Comparison of ENCODE assay signal across 22 cellular contexts in the genomic region with DNA sequence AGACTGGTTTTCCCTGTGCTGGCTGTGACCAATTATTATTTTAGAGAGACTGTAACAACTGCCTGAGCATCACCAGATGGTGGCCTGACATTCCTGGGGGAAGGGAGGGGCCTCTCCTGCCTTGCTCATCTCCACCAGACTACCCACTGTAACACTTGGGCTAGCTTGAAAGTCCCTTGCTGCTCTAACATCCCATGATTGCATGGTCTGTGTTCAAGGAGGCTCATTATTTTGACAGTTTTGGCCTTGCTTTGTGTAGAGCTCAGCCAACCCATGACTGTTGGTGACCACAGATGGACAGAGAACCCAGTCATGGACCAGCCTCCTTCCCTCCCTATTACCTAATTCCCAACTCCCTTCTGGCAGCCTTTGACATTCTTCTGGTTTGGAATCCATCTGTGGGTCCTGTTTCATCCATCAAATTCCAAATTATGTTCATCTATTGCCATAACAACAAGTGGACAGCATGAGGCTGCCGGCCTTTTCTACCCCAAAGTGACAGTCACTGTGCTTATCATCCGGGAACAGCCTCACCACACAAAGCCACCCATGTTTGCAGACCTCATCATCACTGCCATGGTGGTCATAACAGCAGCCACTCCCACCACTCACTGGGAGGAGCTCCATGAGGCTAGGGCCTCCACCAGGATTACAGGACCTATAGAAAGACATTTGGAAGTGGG. TPM values are rescaled to one million over a fixed set of nuclear protein-coding genes. Genes with fewer than 3 reads are reported as not detected.
A peak's percentile ranks its signal among the peaks of the same experiment; 100 is the strongest.
DNase-seq lines count a peak whose midpoint lies in the region; ATAC-seq and TF ChIP-seq lines count a peak whose summit lies in the region.
"Had no signal": no experiment of that assay in that cellular context is flagged by ENCODE, and none has a peak within 500 bp of the region (broad histone marks: within the 10 kb centered on the region; RNA-seq: fewer than 3 reads in every experiment).

No MANE protein-coding gene starts in this region.

- no peak overlapping the region for H3K4me3 ChIP-seq in fibroblast of villous mesenchyme (ENCODE audit: low read depth, low read length)
- H3K4me3 ChIP-seq: coronary artery, skin epidermis, thoracic aorta had no signal

- DNase-seq in Right ventricle myocardium superior = no peak
- DNase-seq in cardiac septum (ENCODE audit: low spot score) = no peak
- DNase-seq in fibroblast of villous mesenchyme (ENCODE audit: low read depth) = peak; percentile 46
- DNase-seq in posterior vena cava (ENCODE audit: low spot score) = peak; percentile 74
- no peak for DNase-seq in superior temporal gyrus (ENCODE audit: extremely low spot score)
- DNase-seq in NK-92 (lab: John Stamatoyannopoulos, UW; ENCODE audit: unreplicated experiment) = no peak
- DNase-seq: activated CD4-positive, alpha-beta memory T cell treated with anti-CD3 and anti-CD28 coated beads for 36 hours; activated naive CD4-positive, alpha-beta T cell treated with anti-CD3 and anti-CD28 coated beads, Interleukin-2, amount 10 ng/mL, durations not matched to agents 7 days and 5 days; activated T-cell treated with anti-CD3 and anti-CD28 coated beads, Interleukin-2, amount 50 U/mL, for 24 hours; CD4-positive, CD25-positive, alpha-beta regulatory T cell; DMS53; NCI-H1694 treated with DMSO at 0.1 percent for 48 hours; NCI-H345; NK-92 treated with Interleukin-12 subunit alpha and Interleukin-12 subunit beta, amount 100 ng/mL, for 24 hours; occipital lobe; stimulated activated CD4-positive, alpha-beta T cell treated with anti-CD3 and anti-CD28 coated beads, Interleukin-4, amount 100 ng/mL, for 4 hours; T-helper 17 cell had no signal

- intact Hi-C loops in Right ventricle myocardium superior (cut with DNase I) (no loop called here), cardiac septum (cut with DNase I) (loop anchor here (2.0 kb wide), 1 partner anchor 31 kb away; no protein-coding TSS in a partner anchor), posterior vena cava (cut with DNase I) (no loop called here)

- TF ChIP-seq CTCF in fibroblast of villous mesenchyme (IDR thresholded peaks at IDR 0.05; ENCODE audit: insufficient read depth, low read depth, low read length) = no peak

- ATAC-seq in Right ventricle myocardium superior (ENCODE audit: poor library complexity) (peak; percentile 63), GM21619 (IDR thresholded peaks at IDR 0.05; ENCODE audit: unreplicated experiment) (no peak), HG03135 (IDR thresholded peaks at IDR 0.05; ENCODE audit: unreplicated experiment) (no peak)
- ATAC-seq: T-helper 17 cell had no signal

RNA-seq across cellular contexts. Expression of a gene that starts 49.0 kb away (rescaled TPM):
- 16.8 TPM for total RNA-seq in Right ventricle myocardium superior
- 19.8 TPM for total RNA-seq in cardiac septum
- total RNA-seq in fibroblast of villous mesenchyme = 31.2 and 35.4 TPM in 2 replicates
- total RNA-seq in posterior vena cava = 10 to 100 TPM; 29.9 to 30.4 TPM

Comparison
In these comparisons a context has a peak if more than half of its experiments do, and no peak if none do; other contexts are left out.
1. DNase-seq: peak in fibroblast of villous mesenchyme (single experiment) and posterior vena cava (single experiment); none in Right ventricle myocardium superior (single experiment), cardiac septum (single experiment), superior temporal gyrus (single experiment) and NK-92 (single experiment).